ENCODE assay signal across 21 cellular contexts in the genomic region with DNA sequence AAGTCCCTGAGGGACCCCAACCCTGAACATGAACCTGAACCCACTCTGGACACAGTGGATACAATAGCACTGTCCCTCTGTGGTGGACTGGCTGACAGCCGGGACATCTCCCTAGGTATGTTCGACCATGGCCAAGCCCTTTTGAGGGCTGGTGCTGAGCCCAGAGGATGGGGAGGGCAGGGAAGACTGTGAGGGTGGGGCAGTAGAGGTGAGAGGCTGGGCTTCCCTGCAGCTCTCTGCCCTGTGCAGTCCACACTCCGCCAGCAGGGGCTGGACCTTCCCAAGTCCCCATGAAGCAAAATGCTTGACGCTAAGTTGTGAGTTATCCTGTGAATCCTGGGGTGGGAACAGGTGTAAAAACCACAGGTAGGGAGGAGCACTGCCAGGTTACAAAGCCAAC. TPM values are rescaled to one million over a fixed set of nuclear protein-coding genes. Genes with fewer than 3 reads are reported as not detected.
DNase-seq lines count a peak whose midpoint lies in the region; ATAC-seq and TF ChIP-seq lines count a peak whose summit lies in the region.
"Had no signal": no experiment of that assay in that cellular context is flagged by ENCODE, and none has a peak within 500 bp of the region (broad histone marks: within the 10 kb centered on the region; RNA-seq: fewer than 3 reads in every experiment).

No MANE protein-coding gene starts in this region.

- H3K9me3 ChIP-seq in neural progenitor cell (ENCODE audit: low read depth): no peaks in the 10 kb centered on the region
- H3K9me3 ChIP-seq: mucosa of descending colon had no signal

- no peaks in the 10 kb centered on the region for H3K79me2 ChIP-seq in neural progenitor cell (ENCODE audit: low read depth)

- no peaks in the 10 kb centered on the region for H3K9me3 Mint-ChIP-seq in chondrocyte (ENCODE audit: low read depth)
- H3K9me3 Mint-ChIP-seq in neural progenitor cell: no peaks in the 10 kb centered on the region
- H3K9me3 Mint-ChIP-seq in osteocyte (ENCODE audit: unreplicated experiment): no peaks in the 10 kb centered on the region
- H3K9me3 Mint-ChIP-seq: activated B cell treated with CpG ODN at 0.5 μM for 24 hours; activated T-helper 2 cell treated with anti-CD3 and anti-CD28 coated beads, Interferon-gamma antibody, Interleukin-2, Interleukin-4, amounts not matched to agents 10 μg/mL and 5 μg/mL and 100 μg/mL, durations not matched to agents 14 hours and 24 hours and 36 hours; central memory CD8-positive, alpha-beta T cell had no signal

- H3K4me3 Mint-ChIP-seq in chondrocyte (ENCODE audit: unreplicated experiment): no peak overlapping the region
- H3K4me3 Mint-ChIP-seq in neural progenitor cell: no peak overlapping the region
- no peak overlapping the region for H3K4me3 Mint-ChIP-seq in osteocyte (ENCODE audit: unreplicated experiment)
- H3K4me3 Mint-ChIP-seq: activated B cell treated with CpG ODN at 0.5 μM for 24 hours; activated CD8-positive, alpha-beta T cell treated with anti-CD3 and anti-CD28 coated beads, Interleukin-2, amount 10 ng/mL, durations not matched to agents 7 days and 5 days; central memory CD8-positive, alpha-beta T cell had no signal

- no peak overlapping the region for H3K4me3 ChIP-seq in neural progenitor cell
- H3K4me3 ChIP-seq: mucosa of descending colon had no signal

- H3F3A ChIP-seq in neural progenitor cell (ENCODE audit: low read depth): no peaks in the 10 kb centered on the region

- no peak for ATAC-seq in HG03095 (IDR thresholded peaks at IDR 0.05; ENCODE audit: unreplicated experiment)
- ATAC-seq: activated CD8-positive, alpha-beta T cell treated with anti-CD3 and anti-CD28 coated beads, Interleukin-2, amount 10 ng/mL, durations not matched to agents 7 days and 5 days; mucosa of descending colon had no signal

- H2AFZ ChIP-seq in neural progenitor cell (replicated peaks): no peak overlapping the region

- H3K27ac Mint-ChIP-seq in chondrocyte (ENCODE audit: unreplicated experiment) (no peak overlapping the region), neural progenitor cell (no peak overlapping the region), osteocyte (ENCODE audit: unreplicated experiment) (no peak overlapping the region)
- H3K27ac Mint-ChIP-seq: activated B cell treated with CpG ODN at 0.5 μM for 24 hours; activated CD8-positive, alpha-beta T cell treated with anti-CD3 and anti-CD28 coated beads, Interleukin-2, amount 10 ng/mL, durations not matched to agents 7 days and 5 days; activated T-helper 2 cell treated with anti-CD3 and anti-CD28 coated beads, Interferon-gamma antibody, Interleukin-2, Interleukin-4, amounts not matched to agents 10 μg/mL and 5 μg/mL and 100 μg/mL, durations not matched to agents 14 hours and 24 hours and 36 hours had no signal

- no peaks in the 10 kb centered on the region for H3K4me1 Mint-ChIP-seq in chondrocyte (ENCODE audit: low read depth)
- H3K4me1 Mint-ChIP-seq in neural progenitor cell: peaks cover 7% of the 10 kb centered on the region
- H3K4me1 Mint-ChIP-seq in osteocyte (ENCODE audit: unreplicated experiment): no peaks in the 10 kb centered on the region
- H3K4me1 Mint-ChIP-seq: activated B cell treated with CpG ODN at 0.5 μM for 24 hours; central memory CD8-positive, alpha-beta T cell had no signal

- no peaks in the 10 kb centered on the region for H3K36me3 Mint-ChIP-seq in chondrocyte (ENCODE audit: low read depth)
- no peaks in the 10 kb centered on the region for H3K36me3 Mint-ChIP-seq in neural progenitor cell
- no peaks in the 10 kb centered on the region for H3K36me3 Mint-ChIP-seq in osteocyte (ENCODE audit: unreplicated experiment)

- peaks cover 4% of the 10 kb centered on the region for H3K4me1 ChIP-seq in neural progenitor cell

- peak; percentile 32 for DNase-seq in NCI-H82 (lab: John Stamatoyannopoulos, UW)
- no peak for DNase-seq in NCI-H82 treated with DMSO at 0.1 percent for 48 hours (lab: John Stamatoyannopoulos, UW; ENCODE audit: unreplicated experiment)
- peak; percentile 51 for DNase-seq in HT-29 (ENCODE audit: low spot score)
- no peak for DNase-seq in chondrocyte (ENCODE audit: low spot score)
- peak; percentile 24 for DNase-seq in neural progenitor cell (ENCODE audit: low spot score)
- DNase-seq in osteocyte (ENCODE audit: extremely low spot score, unreplicated experiment): no peak
- DNase-seq in DMS79 treated with DMSO at 0.1 percent for 48 hours (lab: John Stamatoyannopoulos, UW): no peak
- DNase-seq: activated B cell treated with CpG ODN at 0.5 μM for 24 hours; activated CD8-positive, alpha-beta T cell treated with anti-CD3 and anti-CD28 coated beads, Interleukin-2, amount 10 ng/mL, durations not matched to agents 7 days and 5 days; GDM1; NCI-H1048; NCI-H2171 treated with DMSO at 0.1 percent for 48 hours; NK-92 treated with Interleukin-12 subunit alpha and Interleukin-12 subunit beta, amount 100 ng/mL, for 24 hours; stimulated activated CD4-positive, alpha-beta T cell treated with anti-CD3 and anti-CD28 coated beads, Interleukin-2, amount 100 ng/mL, for 24 hours; T-helper 1 cell had no signal

- H4K20me1 ChIP-seq in neural progenitor cell (ENCODE audit: low read depth): no peaks in the 10 kb centered on the region

- no peaks in the 10 kb centered on the region for H3K36me3 ChIP-seq in neural progenitor cell

- no peak overlapping the region for H3K27ac ChIP-seq in neural progenitor cell
- H3K27ac ChIP-seq: KMS-11, RWPE1 had no signal

- H3K27me3 Mint-ChIP-seq in chondrocyte (ENCODE audit: low read depth) (no peaks in the 10 kb centered on the region), neural progenitor cell (ENCODE audit: insufficient read depth, low read depth) (peaks cover 2% of the 10 kb centered on the region), osteocyte (ENCODE audit: unreplicated experiment) (no peaks in the 10 kb centered on the region)
- H3K27me3 Mint-ChIP-seq: activated B cell treated with CpG ODN at 0.5 μM for 24 hours had no signal

- H3K27me3 ChIP-seq in neural progenitor cell: no peaks in the 10 kb centered on the region

- peak; percentile 36 for TF ChIP-seq CTCF in chondrocyte (IDR thresholded peaks at IDR 0.05)
- TF ChIP-seq CTCF in neural progenitor cell (IDR thresholded peaks at IDR 0.05): peak; percentile 23
- TF ChIP-seq CTCF in osteocyte (IDR thresholded peaks at IDR 0.05): no peak

- no peak overlapping the region for H3K4me2 ChIP-seq in neural progenitor cell
- H3K4me2 ChIP-seq: KMS-11 had no signal

- H3K9ac ChIP-seq in neural progenitor cell: no peak overlapping the region
- H3K9ac ChIP-seq: KMS-11 had no signal

RNA-seq across cellular contexts. Expression of gene LPIN3, which starts 11.5 kb away (rescaled TPM):
- total RNA-seq in HT-29 (2014; rRNA removed; shearing (Covaris generic)): 8.9 and 11.2 TPM in 2 replicates
- total RNA-seq in chondrocyte (3.3 to 5.1 TPM (median 3.5 TPM) in 3 replicates), neural progenitor cell (ENCODE audit: low replicate concordance) (2.8 and 8.9 TPM in 2 replicates), osteocyte (2.9 and 3.2 TPM in 2 replicates)

RNA-seq across cellular contexts. Expression of gene EMILIN3, which starts 14.5 kb away (rescaled TPM):
- not detected in 2 replicates for total RNA-seq in HT-29 (2014; rRNA removed; shearing (Covaris generic))
- 0.46 to 1.2 TPM (median 0.47 TPM) in 3 replicates for total RNA-seq in chondrocyte
- total RNA-seq in neural progenitor cell (ENCODE audit: low replicate concordance): 3.5 and 9.0 TPM in 2 replicates
- total RNA-seq in osteocyte: 1.5 and 2.1 TPM in 2 replicates
- total RNA-seq: activated B cell treated with CpG ODN at 0.5 μM for 24 hours; activated CD8-positive, alpha-beta T cell treated with anti-CD3 and anti-CD28 coated beads, Interleukin-2, amount 10 ng/mL, durations not matched to agents 7 days and 5 days; activated T-helper 2 cell treated with anti-CD3 and anti-CD28 coated beads, Interferon-gamma antibody, Interleukin-2, Interleukin-4, amounts not matched to agents 10 μg/mL and 5 μg/mL and 100 μg/mL, durations not matched to agents 14 hours and 24 hours and 36 hours had no signal

RNA-seq across cellular contexts. Expression of gene ZHX3, which starts 34.6 kb away (rescaled TPM):
- 6.0 and 7.0 TPM in 2 replicates for total RNA-seq in HT-29 (2014; rRNA removed; shearing (Covaris generic))
- total RNA-seq in chondrocyte (52.6 to 55.5 TPM (median 52.9 TPM) in 3 replicates), neural progenitor cell (ENCODE audit: low replicate concordance) (5.2 and 6.8 TPM in 2 replicates), osteocyte (43.1 and 44.5 TPM in 2 replicates)

Comparison
In these comparisons a context has a peak if more than half of its experiments do, and no peak if none do; other contexts are left out.
1. DNase-seq: peak in NCI-H82 (single experiment), HT-29 (single experiment) and neural progenitor cell (single experiment); none in NCI-H82 treated with DMSO at 0.1 percent for 48 hours (single experiment), chondrocyte (single experiment), osteocyte (single experiment) and DMS79 treated with DMSO at 0.1 percent for 48 hours (single experiment).